11 cellular contexts compared by ENCODE assay signal in genomic region chr9:27108981-27109541, GRCh38. TPM values are rescaled to one million over a fixed set of nuclear protein-coding genes. Genes with fewer than 3 reads are reported as not detected.
A peak's percentile ranks its signal among the peaks of the same experiment; 100 is the strongest.
DNase-seq lines count a peak whose midpoint lies in the region; ATAC-seq lines count a peak whose summit lies in the region.
"Had no signal": no experiment of that assay in that cellular context is flagged by ENCODE, and none has a peak within 500 bp of the region (broad histone marks: within the 10 kb centered on the region; RNA-seq: fewer than 3 reads in every experiment).

TSS of gene TEK (plus strand) at chr9:27109225. CDS start at chr9:27109591, 366 bp downstream.

- DNase-seq in GM23248 (peak; percentile 61), cerebellar cortex (ENCODE audit: low spot score) (peak; percentile 25), iPS DF 6.9 (ENCODE audit: low read depth, low spot score) (peak; percentile 20), NCI-H446 (lab: John Stamatoyannopoulos, UW) (no peak), activated gamma-delta T cell (lab: John Stamatoyannopoulos, UW) (no peak), head of caudate nucleus (no peak)
- DNase-seq: CD4-positive, alpha-beta T cell; posterior cingulate gyrus had no signal

- H3K9ac ChIP-seq in GM23248 = peak within 1 kb of the TSS; percentile 73
- H3K9ac ChIP-seq in rectal smooth muscle tissue (ENCODE audit: low read length) = no peak within 1 kb of the TSS

- peak within 1 kb of the TSS; percentile 96 for H2AFZ ChIP-seq in GM23248

- ATAC-seq in GM19328 (IDR thresholded peaks at IDR 0.05; ENCODE audit: unreplicated experiment) = no peak

- H3K9me3 ChIP-seq in GM23248 (ENCODE audit: low read depth) = no peaks in the 10 kb centered on the region
- H3K9me3 ChIP-seq in iPS DF 6.9 (ENCODE audit: control insufficient read depth, insufficient read depth, low read length) = no peaks in the 10 kb centered on the region

- 11 to 16% methylated on average over 9 of the region's 9 CpGs for WGBS in GM23248 (ENCODE audit: low coverage in 1 of 2, low lambda C conversion rate in 2 of 2, missing lambda C conversion rate in 2 of 2), 2 experiments
- no CpG with 5 or more reads among the region's 9 CpGs for WGBS in iPS DF 6.9 (ENCODE audit: insufficient coverage, insufficient read length)

- H3K4me1 ChIP-seq in GM23248 (ENCODE audit: insufficient read depth) (peaks cover 34% of the 10 kb centered on the region), iPS DF 6.9 (ENCODE audit: control insufficient read depth, insufficient read depth, low read length) (0 out of 2 replicates have a peak, but pooled peaks cover 2% of the 10 kb centered on the region), rectal smooth muscle tissue (ENCODE audit: control insufficient read depth, insufficient read depth, low read length) (no peaks in the 10 kb centered on the region)

- H3K27ac ChIP-seq in GM23248 = peak within 1 kb of the TSS; percentile 46
- H3K27ac ChIP-seq in iPS DF 6.9 (ENCODE audit: low read length) = no peak within 1 kb of the TSS
- H3K27ac ChIP-seq in rectal smooth muscle tissue (ENCODE audit: low read depth, low read length) = no peak within 1 kb of the TSS

- peaks cover 17% of the 10 kb centered on the region for H3K79me2 ChIP-seq in GM23248 (ENCODE audit: insufficient read depth)

- in situ Hi-C loops in GM23248 (cut with MboI) = no loop called here

- H3K9me2 ChIP-seq in GM23248 (ENCODE audit: insufficient read depth) = no peaks in the 10 kb centered on the region

- intact Hi-C loops in head of caudate nucleus (cut with DNase I) = no loop called here

- no peaks in the 10 kb centered on the region for H4K20me1 ChIP-seq in GM23248 (ENCODE audit: insufficient read depth)

- H3K36me3 ChIP-seq in GM23248 (ENCODE audit: low read depth) (no peaks in the 10 kb centered on the region), iPS DF 6.9 (ENCODE audit: control insufficient read depth, insufficient read depth, low read length) (no peaks in the 10 kb centered on the region), rectal smooth muscle tissue (ENCODE audit: control insufficient read depth, insufficient read depth, low read length) (no peaks in the 10 kb centered on the region)

- H3K4me3 ChIP-seq in GM23248 = peak within 1 kb of the TSS; percentile 74
- peak within 1 kb of the TSS; percentile 32; the same call in 1 of the 2 replicates for H3K4me3 ChIP-seq in iPS DF 6.9 (ENCODE audit: low read length)
- peak within 1 kb of the TSS; percentile 5 for H3K4me3 ChIP-seq in rectal smooth muscle tissue (ENCODE audit: low read length)

- H3K27me3 ChIP-seq in GM23248 (replicated peaks; ENCODE audit: insufficient read depth) (no peaks in the 10 kb centered on the region), iPS DF 6.9 (ENCODE audit: control insufficient read depth, insufficient read depth, low read length) (no peaks in the 10 kb centered on the region), rectal smooth muscle tissue (ENCODE audit: control insufficient read depth, insufficient read depth, low read length) (no peaks in the 10 kb centered on the region)

- H3F3A ChIP-seq in GM23248 (ENCODE audit: insufficient read depth) = peaks cover 18% of the 10 kb centered on the region

- H3K4me2 ChIP-seq in GM23248 (ENCODE audit: unreplicated experiment) = peak within 1 kb of the TSS; percentile 93

RNA-seq across cellular contexts. Expression of gene TEK, which starts in this region (rescaled TPM):
- total RNA-seq in GM23248 (2014; rRNA removed; shearing (Covaris generic)) = 7.1 and 10.2 TPM in 2 replicates
- 4.3 and 5.0 TPM in 2 replicates for polyA plus RNA-seq in GM23248 (2016; fragmentation: Nextera tagmentation; extraction: Ambion mirVana)
- total RNA-seq: CD4-positive, alpha-beta T cell; NCI-H460 had no signal

Comparison
In these comparisons a context has a peak if more than half of its experiments do, and no peak if none do; other contexts are left out.
1. DNase-seq: peak in GM23248 (single experiment), cerebellar cortex (single experiment) and iPS DF 6.9 (single experiment); none in NCI-H446 (0 of 2), activated gamma-delta T cell (single experiment) and head of caudate nucleus (0 of 42).
2. H3K4me3 ChIP-seq: peak in every context shown above with its lines; median percentile 74 in GM23248; 32 in iPS DF 6.9; 5 in rectal smooth muscle tissue.